7 cellular contexts compared by ENCODE assay signal in the genomic region with DNA sequence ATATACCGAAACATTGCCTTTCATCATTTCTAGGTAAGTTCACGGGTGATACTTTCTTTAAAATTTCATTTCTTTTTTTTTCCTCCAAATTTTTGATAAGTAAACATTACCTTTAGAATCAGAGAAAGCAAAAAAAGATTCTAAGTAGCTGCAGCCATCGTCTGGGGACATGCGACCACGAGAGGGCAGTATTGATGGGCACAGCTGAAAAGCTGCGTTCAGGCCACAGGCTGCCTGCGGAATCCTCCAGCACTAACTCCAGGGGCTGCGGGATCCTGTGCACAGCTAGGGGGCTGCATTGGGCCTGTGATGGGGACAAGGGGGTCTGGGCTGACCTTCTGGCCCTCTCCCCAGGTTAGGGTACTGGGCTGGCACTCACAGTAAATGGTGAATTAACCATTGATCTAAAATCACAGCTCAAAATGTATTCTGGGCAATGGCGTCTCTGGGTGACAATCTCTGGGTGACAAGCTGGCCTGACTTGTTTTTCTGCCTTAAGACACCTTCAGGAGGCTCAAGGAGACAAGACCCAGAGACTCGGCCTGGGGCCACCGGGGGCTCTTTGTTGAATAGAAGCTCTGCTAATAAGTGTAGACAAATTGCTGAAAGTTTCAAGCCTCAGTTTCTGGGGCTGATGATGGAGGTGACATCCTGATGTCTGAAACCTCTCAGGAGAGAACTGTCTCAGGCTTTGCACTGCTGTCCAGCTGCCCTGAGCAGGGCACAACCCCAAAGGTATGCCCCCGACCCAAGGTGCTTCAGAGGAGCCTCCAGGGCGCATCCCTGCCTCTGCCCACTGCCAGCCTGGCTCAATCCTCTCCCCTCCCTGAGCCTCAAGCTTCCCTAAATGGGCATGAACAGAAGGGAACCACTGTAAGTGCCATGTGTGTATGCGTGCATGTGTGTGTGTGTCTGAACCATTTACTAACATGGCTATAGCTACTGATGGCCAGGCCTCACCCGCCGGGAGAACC. TPM values are rescaled to one million over a fixed set of nuclear protein-coding genes. Genes with fewer than 3 reads are reported as not detected.
DNase-seq lines count a peak whose midpoint lies in the region; ATAC-seq and TF ChIP-seq lines count a peak whose summit lies in the region.

No MANE protein-coding gene starts in this region.

- peak; percentile 25 to 74 (median 45) for DNase-seq in NCI-H1417 (lab: John Stamatoyannopoulos, UW)
- DNase-seq in activated CD4-positive, alpha-beta T cell treated with anti-CD3 and anti-CD28 coated beads for 1 hour, result peak; percentile 41
- DNase-seq in cerebellum (ENCODE audit: low spot score), result peak; percentile 79
- DNase-seq in left kidney (ENCODE audit: low read depth, low spot score), result peak; percentile 87
- DNase-seq in stimulated activated CD4-positive, alpha-beta T cell treated with anti-CD3 and anti-CD28 coated beads, TNF-alpha, amount 100 ng/mL, for 24 hours (ENCODE audit: low read depth in 3 of 3), result peak; percentile 40 to 63 (median 52)

- TF ChIP-seq CTCF in GM12872 (IDR thresholded peaks at IDR 0.05; ENCODE audit: insufficient read depth, low read depth, low read length), result peak; percentile 85

- no peak for ATAC-seq in HG02885 (IDR thresholded peaks at IDR 0.05; ENCODE audit: poor library complexity, unreplicated experiment)

RNA-seq across cellular contexts. Expression of a gene that starts 44.3 kb away (rescaled TPM):
- total RNA-seq in cerebellum, result 4.2 TPM
